Comparison of ENCODE assay signal across 1 cellular context in the genomic region with DNA sequence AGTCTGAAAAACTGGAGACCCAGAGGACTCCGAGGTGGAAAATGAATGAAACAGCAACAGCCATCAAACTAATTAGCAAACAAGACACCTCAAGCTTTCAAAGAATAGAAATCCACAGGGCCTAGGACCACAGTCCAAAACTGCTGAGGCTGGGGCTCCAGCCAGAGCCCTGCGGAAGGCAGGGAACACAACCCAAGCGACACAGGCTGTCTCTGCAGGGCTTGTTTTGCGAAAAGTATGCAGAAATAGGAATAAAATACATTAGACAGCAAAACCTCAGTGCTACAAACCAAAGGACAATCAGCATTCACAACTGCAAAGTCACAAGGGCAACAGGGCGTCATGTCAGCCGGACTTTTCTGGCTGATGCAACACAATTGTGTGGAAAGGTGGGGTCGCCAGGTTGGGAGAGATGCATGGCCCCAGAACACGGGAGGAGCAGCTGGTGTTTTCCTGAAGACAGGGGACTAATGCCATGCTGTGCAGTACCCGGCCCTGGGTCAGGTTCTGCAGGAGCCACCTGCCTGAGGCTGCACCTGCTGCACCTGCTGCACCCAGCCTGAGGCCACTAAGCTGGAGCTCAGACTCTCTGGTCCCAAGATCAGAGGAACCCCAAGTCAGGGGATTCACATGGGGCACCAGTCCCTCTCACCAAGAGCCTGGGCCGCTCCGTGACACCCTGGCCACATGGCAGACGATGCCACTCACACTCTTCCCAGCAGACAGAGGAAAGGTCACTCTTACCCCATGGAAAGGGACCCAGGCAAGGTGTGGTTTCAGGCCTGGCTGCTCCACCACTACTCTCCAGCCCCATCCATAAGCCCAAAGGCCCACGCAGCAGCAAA.
TF ChIP-seq lines count a peak whose summit lies in the region.

No MANE protein-coding gene starts in this region.

TF ChIP-seq in WTC11, 78 proteins besides CTCF, POLR2A, EP300 and RAD21 (continued from another document):
- TF ChIP-seq, protein P1, sequence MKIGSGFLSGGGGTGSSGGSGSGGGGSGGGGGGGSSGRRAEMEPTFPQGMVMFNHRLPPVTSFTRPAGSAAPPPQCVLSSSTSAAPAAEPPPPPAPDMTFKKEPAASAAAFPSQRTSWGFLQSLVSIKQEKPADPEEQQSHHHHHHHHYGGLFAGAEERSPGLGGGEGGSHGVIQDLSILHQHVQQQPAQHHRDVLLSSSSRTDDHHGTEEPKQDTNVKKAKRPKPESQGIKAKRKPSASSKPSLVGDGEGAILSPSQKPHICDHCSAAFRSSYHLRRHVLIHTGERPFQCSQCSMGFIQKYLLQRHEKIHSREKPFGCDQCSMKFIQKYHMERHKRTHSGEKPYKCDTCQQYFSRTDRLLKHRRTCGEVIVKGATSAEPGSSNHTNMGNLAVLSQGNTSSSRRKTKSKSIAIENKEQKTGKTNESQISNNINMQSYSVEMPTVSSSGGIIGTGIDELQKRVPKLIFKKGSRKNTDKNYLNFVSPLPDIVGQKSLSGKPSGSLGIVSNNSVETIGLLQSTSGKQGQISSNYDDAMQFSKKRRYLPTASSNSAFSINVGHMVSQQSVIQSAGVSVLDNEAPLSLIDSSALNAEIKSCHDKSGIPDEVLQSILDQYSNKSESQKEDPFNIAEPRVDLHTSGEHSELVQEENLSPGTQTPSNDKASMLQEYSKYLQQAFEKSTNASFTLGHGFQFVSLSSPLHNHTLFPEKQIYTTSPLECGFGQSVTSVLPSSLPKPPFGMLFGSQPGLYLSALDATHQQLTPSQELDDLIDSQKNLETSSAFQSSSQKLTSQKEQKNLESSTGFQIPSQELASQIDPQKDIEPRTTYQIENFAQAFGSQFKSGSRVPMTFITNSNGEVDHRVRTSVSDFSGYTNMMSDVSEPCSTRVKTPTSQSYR (CRISPR knock-in tag; IDR thresholded peaks at IDR 0.05): no peak
- TF ChIP-seq AR (CRISPR knock-in tag; IDR thresholded peaks at IDR 0.05) (no peak), FOXK1 (CRISPR knock-in tag; IDR thresholded peaks at IDR 0.05) (no peak)
